Comparison of ENCODE assay signal across 1 cellular context in the genomic region with DNA sequence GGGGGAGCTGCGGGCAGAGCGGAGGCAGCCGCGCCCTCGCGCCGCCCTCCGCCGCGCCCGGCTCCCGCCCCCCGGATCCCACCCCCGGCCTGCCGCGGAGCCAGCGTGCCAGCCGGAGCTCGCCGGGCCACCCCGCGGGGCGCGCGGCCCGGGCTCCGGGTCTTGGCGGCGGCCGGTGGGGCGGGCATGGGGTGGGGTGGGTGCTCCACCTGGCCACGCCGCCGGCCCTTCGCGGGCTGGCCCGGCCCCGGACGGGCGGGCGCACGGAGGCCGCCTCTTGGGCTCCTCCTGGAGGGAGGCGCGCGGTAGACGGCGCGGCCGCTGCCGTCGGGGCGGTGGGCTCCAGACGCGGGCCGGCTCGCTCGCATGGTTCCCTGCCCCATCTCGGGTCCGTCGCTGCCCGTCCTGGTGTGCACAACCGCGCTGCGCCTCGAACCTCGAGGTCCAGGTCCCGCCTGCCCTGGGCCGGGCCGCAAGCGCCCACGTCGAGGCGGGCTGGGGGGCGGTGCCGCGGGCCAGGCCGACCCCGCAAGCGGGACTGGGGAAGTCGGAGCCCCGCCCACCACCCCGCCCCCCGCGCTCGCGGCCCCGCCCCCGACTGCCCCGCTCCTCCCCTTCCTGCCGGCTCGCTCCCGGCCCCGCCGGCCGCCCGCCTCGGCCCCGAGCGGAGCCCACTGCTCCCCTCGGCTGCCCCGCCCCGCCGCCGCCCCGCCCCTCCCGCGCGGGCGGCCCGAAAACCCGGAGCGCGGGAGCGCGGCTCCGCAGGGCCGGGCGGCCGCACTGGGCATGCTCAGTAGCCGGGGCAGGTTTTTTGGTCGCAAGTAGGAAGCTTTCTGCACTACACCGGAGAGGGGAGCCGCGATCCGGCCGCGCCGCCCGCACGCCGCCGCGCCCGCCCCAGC.
TF ChIP-seq lines count a peak whose summit lies in the region.

A gene with protein sequence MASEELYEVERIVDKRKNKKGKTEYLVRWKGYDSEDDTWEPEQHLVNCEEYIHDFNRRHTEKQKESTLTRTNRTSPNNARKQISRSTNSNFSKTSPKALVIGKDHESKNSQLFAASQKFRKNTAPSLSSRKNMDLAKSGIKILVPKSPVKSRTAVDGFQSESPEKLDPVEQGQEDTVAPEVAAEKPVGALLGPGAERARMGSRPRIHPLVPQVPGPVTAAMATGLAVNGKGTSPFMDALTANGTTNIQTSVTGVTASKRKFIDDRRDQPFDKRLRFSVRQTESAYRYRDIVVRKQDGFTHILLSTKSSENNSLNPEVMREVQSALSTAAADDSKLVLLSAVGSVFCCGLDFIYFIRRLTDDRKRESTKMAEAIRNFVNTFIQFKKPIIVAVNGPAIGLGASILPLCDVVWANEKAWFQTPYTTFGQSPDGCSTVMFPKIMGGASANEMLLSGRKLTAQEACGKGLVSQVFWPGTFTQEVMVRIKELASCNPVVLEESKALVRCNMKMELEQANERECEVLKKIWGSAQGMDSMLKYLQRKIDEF (plus strand): TSS at position 814 of the 902 bp plus-strand sequence. CDS start 380 bp downstream, outside the sequence.

TF ChIP-seq in HepG2, 621 proteins besides CTCF, POLR2A, EP300 and RAD21 (continued from another document and continues in another):
- TF ChIP-seq SRSF4 (IDR thresholded peaks at IDR 0.05; ENCODE audit: low read depth, low read length, poor library complexity, severe bottlenecking) (no peak), ZNF264 (CRISPR knock-in tag; IDR thresholded peaks at IDR 0.05) (no peak), SAP130 (CRISPR knock-in tag; IDR thresholded peaks at IDR 0.05; ENCODE audit: low read depth) (peak; percentile 47), DNMT3B (CRISPR knock-in tag; conservative IDR thresholded peaks at IDR 0.05) (no peak), HMG20B (CRISPR knock-in tag; conservative IDR thresholded peaks at IDR 0.05) (no peak), ZFP41 (CRISPR knock-in tag; IDR thresholded peaks at IDR 0.05; ENCODE audit: borderline replicate concordance) (no peak), GTF2F1 (IDR thresholded peaks at IDR 0.05; ENCODE audit: low read length) (no peak), BCLAF1 (IDR thresholded peaks at IDR 0.05) (no peak), ZHX2 (IDR thresholded peaks at IDR 0.05; ENCODE audit: low read depth) (no peak), ZHX2 (CRISPR knock-in tag; IDR thresholded peaks at IDR 0.05; ENCODE audit: borderline replicate concordance) (0 out of 2 replicates have a peak, but pooled peaks have one; percentile 53), IRF1 (CRISPR knock-in tag; IDR thresholded peaks at IDR 0.05; ENCODE audit: low read depth) (no peak), ZNF180 (CRISPR knock-in tag; IDR thresholded peaks at IDR 0.05; ENCODE audit: borderline replicate concordance, low read depth) (no peak), ZNF496 (CRISPR knock-in tag; IDR thresholded peaks at IDR 0.05; ENCODE audit: insufficient replicate concordance) (no peak), DRAP1 (CRISPR knock-in tag; IDR thresholded peaks at IDR 0.05) (no peak), NR2F6 (IDR thresholded peaks at IDR 0.05) (no peak), NR2F6 (CRISPR knock-in tag; IDR thresholded peaks at IDR 0.05) (no peak), SETDB1 (CRISPR knock-in tag; IDR thresholded peaks at IDR 0.05; ENCODE audit: borderline replicate concordance) (no peak), KDM6A (CRISPR knock-in tag; IDR thresholded peaks at IDR 0.05; ENCODE audit: low read depth) (no peak), MZF1 (CRISPR knock-in tag; IDR thresholded peaks at IDR 0.05; ENCODE audit: borderline replicate concordance) (no peak), HNF4A (CRISPR knock-in tag; IDR thresholded peaks at IDR 0.05) (no peak), MTF2 (CRISPR knock-in tag; IDR thresholded peaks at IDR 0.05; ENCODE audit: borderline replicate concordance) (peak; percentile 86; the same call in 1 of the 2 replicates), FLYWCH1 (CRISPR knock-in tag; IDR thresholded peaks at IDR 0.05) (no peak), ZNF644 (CRISPR knock-in tag; IDR thresholded peaks at IDR 0.05; ENCODE audit: low read depth) (no peak), HOXD1 (CRISPR knock-in tag; IDR thresholded peaks at IDR 0.05) (no peak), MTA3 (CRISPR knock-in tag; IDR thresholded peaks at IDR 0.05) (no peak)
- TF ChIP-seq, protein P1, sequence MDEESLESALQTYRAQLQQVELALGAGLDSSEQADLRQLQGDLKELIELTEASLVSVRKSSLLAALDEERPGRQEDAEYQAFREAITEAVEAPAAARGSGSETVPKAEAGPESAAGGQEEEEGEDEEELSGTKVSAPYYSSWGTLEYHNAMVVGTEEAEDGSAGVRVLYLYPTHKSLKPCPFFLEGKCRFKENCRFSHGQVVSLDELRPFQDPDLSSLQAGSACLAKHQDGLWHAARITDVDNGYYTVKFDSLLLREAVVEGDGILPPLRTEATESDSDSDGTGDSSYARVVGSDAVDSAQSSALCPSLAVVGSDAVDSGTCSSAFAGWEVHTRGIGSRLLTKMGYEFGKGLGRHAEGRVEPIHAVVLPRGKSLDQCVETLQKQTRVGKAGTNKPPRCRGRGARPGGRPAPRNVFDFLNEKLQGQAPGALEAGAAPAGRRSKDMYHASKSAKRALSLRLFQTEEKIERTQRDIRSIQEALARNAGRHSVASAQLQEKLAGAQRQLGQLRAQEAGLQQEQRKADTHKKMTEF (CRISPR knock-in tag; IDR thresholded peaks at IDR 0.05): peak; percentile 46; the same call in 1 of the 2 replicates
- TF ChIP-seq, protein P2, sequence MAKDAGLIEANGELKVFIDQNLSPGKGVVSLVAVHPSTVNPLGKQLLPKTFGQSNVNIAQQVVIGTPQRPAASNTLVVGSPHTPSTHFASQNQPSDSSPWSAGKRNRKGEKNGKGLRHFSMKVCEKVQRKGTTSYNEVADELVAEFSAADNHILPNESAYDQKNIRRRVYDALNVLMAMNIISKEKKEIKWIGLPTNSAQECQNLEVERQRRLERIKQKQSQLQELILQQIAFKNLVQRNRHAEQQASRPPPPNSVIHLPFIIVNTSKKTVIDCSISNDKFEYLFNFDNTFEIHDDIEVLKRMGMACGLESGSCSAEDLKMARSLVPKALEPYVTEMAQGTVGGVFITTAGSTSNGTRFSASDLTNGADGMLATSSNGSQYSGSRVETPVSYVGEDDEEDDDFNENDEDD (CRISPR knock-in tag; IDR thresholded peaks at IDR 0.05; ENCODE audit: borderline replicate concordance): peak; percentile 81
- TF ChIP-seq, protein P3, sequence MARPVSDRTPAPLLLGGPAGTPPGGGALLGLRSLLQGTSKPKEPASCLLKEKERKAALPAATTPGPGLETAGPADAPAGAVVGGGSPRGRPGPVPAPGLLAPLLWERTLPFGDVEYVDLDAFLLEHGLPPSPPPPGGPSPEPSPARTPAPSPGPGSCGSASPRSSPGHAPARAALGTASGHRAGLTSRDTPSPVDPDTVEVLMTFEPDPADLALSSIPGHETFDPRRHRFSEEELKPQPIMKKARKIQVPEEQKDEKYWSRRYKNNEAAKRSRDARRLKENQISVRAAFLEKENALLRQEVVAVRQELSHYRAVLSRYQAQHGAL (CRISPR knock-in tag; IDR thresholded peaks at IDR 0.05; ENCODE audit: not compliant biosample characterization): no peak
- TF ChIP-seq, protein P4, sequence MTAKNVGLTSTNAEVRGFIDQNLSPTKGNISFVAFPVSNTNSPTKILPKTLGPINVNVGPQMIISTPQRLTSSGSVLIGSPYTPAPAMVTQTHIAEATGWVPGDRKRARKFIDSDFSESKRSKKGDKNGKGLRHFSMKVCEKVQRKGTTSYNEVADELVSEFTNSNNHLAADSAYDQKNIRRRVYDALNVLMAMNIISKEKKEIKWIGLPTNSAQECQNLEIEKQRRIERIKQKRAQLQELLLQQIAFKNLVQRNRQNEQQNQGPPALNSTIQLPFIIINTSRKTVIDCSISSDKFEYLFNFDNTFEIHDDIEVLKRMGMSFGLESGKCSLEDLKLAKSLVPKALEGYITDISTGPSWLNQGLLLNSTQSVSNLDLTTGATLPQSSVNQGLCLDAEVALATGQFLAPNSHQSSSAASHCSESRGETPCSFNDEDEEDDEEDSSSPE (CRISPR knock-in tag; IDR thresholded peaks at IDR 0.05): 0 out of 2 replicates have a peak, but pooled peaks have one; percentile 27
